ENCODE assay signal across 8 cellular contexts in the genomic region with DNA sequence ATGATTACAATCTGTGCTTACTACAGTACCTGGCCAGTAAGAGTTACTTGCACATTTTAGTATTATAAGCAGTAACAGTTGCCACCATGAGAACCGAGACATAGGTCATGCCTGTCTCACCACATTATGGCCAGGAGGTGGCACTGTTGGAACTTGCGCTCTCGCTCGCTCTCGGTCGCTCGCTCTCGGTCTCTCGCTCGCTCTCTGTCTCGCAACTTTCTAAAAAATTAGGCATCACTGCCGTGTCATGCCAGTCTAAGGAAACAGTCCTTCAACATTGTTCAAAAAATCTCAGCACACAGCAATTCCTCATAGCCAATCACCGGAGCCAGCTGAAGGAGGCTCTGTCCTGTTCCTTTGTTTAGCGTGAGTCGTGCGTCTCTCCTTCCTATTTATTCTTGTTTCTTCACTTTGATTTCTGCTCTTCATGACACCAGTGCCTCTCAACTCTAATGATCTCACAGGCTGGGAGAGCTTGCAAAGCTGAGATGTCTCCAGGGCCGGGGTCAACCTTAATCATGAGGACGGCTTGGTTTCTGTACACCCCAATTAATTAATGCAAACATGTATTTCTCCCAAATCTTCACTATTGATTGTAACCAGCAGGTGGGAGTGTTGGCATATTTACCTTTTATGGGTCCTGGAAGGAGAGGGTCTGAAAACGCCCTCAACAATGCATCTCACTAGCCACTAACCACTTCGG. TPM values are rescaled to one million over a fixed set of nuclear protein-coding genes. Genes with fewer than 3 reads are reported as not detected.
A peak's percentile ranks its signal among the peaks of the same experiment; 100 is the strongest.
DNase-seq lines count a peak whose midpoint lies in the region; ATAC-seq and TF ChIP-seq lines count a peak whose summit lies in the region.

No MANE protein-coding gene starts in this region.

- peak; percentile 87 for ATAC-seq in GM18870 (IDR thresholded peaks at IDR 0.05; ENCODE audit: unreplicated experiment)
- peak; percentile 85 for ATAC-seq in HG03135 (IDR thresholded peaks at IDR 0.05; ENCODE audit: unreplicated experiment)

- DNase-seq in AG09319 (ENCODE audit: extremely low read depth, low read depth), result peak; percentile 57
- DNase-seq in NCI-H2196 treated with DMSO at 0.1 percent for 48 hours (lab: John Stamatoyannopoulos, UW; ENCODE audit: unreplicated experiment), result peak; percentile 75
- peak; percentile 12 to 32 (median 24) for DNase-seq in activated CD4-positive, CD25-positive, alpha-beta regulatory T cell (lab: John Stamatoyannopoulos, UW)
- DNase-seq in cerebellum (ENCODE audit: low spot score), result peak; percentile 70
- peak; percentile 86 for DNase-seq in islet precursor cell
- peak; percentile 23 to 57 for DNase-seq in stimulated activated CD4-positive, alpha-beta T cell treated with anti-CD3 and anti-CD28 coated beads, Interleukin-12 subunit alpha, Interleukin-12 subunit beta, amount 100 ng/mL, for 24 hours (ENCODE audit: low read depth in 2 of 2)

- peak; percentile 84 for TF ChIP-seq CTCF in AG09319 (IDR thresholded peaks at IDR 0.05; ENCODE audit: low read depth, low read length)

RNA-seq across cellular contexts. Expression of a gene that starts 6.3 kb away (rescaled TPM):
- total RNA-seq in cerebellum, result 1.5 TPM

RNA-seq across cellular contexts. Expression of a gene that starts 13.8 kb away (rescaled TPM):
- total RNA-seq in cerebellum, result 7.3 TPM

Comparison
In these comparisons a context has a peak if more than half of its experiments do, and no peak if none do; other contexts are left out.
1. Peak in every context shown above with its lines: DNase-seq and ATAC-seq.
2. DNase-seq: peak in every context shown above with its lines; median percentile 86 in islet precursor cell; 75 in NCI-H2196 treated with DMSO at 0.1 percent for 48 hours; 70 in cerebellum; 57 in AG09319; 40 in stimulated activated CD4-positive, alpha-beta T cell treated with anti-CD3 and anti-CD28 coated beads, Interleukin-12 subunit alpha, Interleukin-12 subunit beta, amount 100 ng/mL, for 24 hours; 24 in activated CD4-positive, CD25-positive, alpha-beta regulatory T cell.